In the genomic region with DNA sequence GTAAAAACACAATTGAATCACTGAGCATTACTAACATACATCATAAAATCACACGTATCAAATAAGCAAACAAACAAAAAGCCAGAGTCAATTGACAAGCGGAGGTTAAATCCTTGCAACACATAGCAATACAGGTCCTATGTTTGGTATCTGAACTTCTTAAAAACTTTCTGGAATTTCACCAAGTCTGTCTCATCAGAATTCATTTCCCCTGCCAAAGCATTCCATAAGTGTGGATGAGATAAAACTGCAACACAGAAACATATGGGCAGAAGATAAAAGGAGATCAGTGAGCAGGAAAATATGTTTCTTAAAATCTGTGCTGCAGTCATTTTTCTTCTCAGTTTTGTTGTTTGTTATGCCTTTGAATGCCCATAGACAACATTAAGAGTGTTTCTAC, we compare ENCODE assay signal across 26 cellular contexts.
DNase-seq lines count a peak whose midpoint lies in the region; ATAC-seq and TF ChIP-seq lines count a peak whose summit lies in the region.
"Had no signal": no experiment of that assay in that cellular context is flagged by ENCODE, and none has a peak within 500 bp of the region (broad histone marks: within the 10 kb centered on the region; RNA-seq: fewer than 3 reads in every experiment).

No MANE protein-coding gene starts in this region.

- no peak overlapping the region for H4K8ac ChIP-seq in IMR-90 (ENCODE audit: low read depth in 2 of 2, low read length in 2 of 2)

- CTCF ChIA-PET in IMR-90 (lab: Yijun Ruan, JAX): interaction anchor here (0.6 kb wide), 1 partner anchor 385 kb away, joined by 3 read pairs; no protein-coding TSS in a partner anchor

- ATAC-seq in IMR-90 (ENCODE audit: low read depth) (peak; percentile 65), GM18520 (IDR thresholded peaks at IDR 0.05; ENCODE audit: unreplicated experiment) (no peak)
- ATAC-seq: heart left ventricle; left lobe of liver; mucosa of descending colon; psoas muscle; stimulated activated effector memory CD8-positive, alpha-beta T cell treated with anti-CD3 and anti-CD28 coated beads, Interleukin-12 subunit alpha, Interleukin-12 subunit beta, amount 100 ng/mL, for 72 hours; WTC11 had no signal

- H3K79me1 ChIP-seq in IMR-90 (ENCODE audit: low read depth in 1 of 2, low read length in 2 of 2): no peaks in the 10 kb centered on the region

- H2BK120ac ChIP-seq in IMR-90 (ENCODE audit: low read depth, low read length): no peak overlapping the region

- no peak overlapping the region for H2AK9ac ChIP-seq in IMR-90 (replicated peaks; ENCODE audit: low read depth, low read length, poor library complexity)

- no peak overlapping the region for H3K18ac ChIP-seq in IMR-90 (ENCODE audit: low read depth, low read length)

- no peak overlapping the region for H2BK20ac ChIP-seq in IMR-90 (ENCODE audit: low read depth, low read length)

- TF ChIP-seq POLR2A in IMR-90 (IDR thresholded peaks at IDR 0.05; ENCODE audit: low read depth, low read length): no peak

- no peaks in the 10 kb centered on the region for H3K36me3 Mint-ChIP-seq in nephron (ENCODE audit: low read depth)
- H3K36me3 Mint-ChIP-seq: activated naive CD8-positive, alpha-beta T cell treated with anti-CD3 and anti-CD28 coated beads for 36 hours; CD4-positive, alpha-beta memory T cell; stimulated activated effector memory CD8-positive, alpha-beta T cell treated with anti-CD3 and anti-CD28 coated beads, Interleukin-12 subunit alpha, Interleukin-12 subunit beta, amount 100 ng/mL, for 72 hours; WTC11 had no signal

- no peaks in the 10 kb centered on the region for H4K20me1 ChIP-seq in IMR-90 (ENCODE audit: insufficient read depth, low read length)

- H2AFZ ChIP-seq in IMR-90 (replicated peaks; ENCODE audit: low read length, poor library complexity): no peak overlapping the region

- POLR2A ChIA-PET in IMR-90 (lab: Charles Lee; ENCODE audit: unreplicated experiment): no interaction called here

- H2AK5ac ChIP-seq in IMR-90 (ENCODE audit: low read depth, low read length): no peak overlapping the region

- H3K4me2 ChIP-seq in IMR-90 (ENCODE audit: low read depth, low read length): no peak overlapping the region

- WGBS in IMR-90 (ENCODE audit: extremely low coverage in 2 of 2, insufficient read length in 1 of 2), 2 experiments: no CpG with 5 or more reads among the region's 2 CpGs

- H3K9me3 ChIP-seq in IMR-90 (ENCODE audit: control insufficient read depth, insufficient read depth, low read length): no peaks in the 10 kb centered on the region
- H3K9me3 ChIP-seq: mucosa of descending colon, psoas muscle had no signal

- no peaks in the 10 kb centered on the region for H3K9me1 ChIP-seq in IMR-90 (ENCODE audit: insufficient read depth, low read length)

- H3K4me1 Mint-ChIP-seq in nephron: peaks cover 10% of the 10 kb centered on the region
- H3K4me1 Mint-ChIP-seq: activated naive CD8-positive, alpha-beta T cell treated with anti-CD3 and anti-CD28 coated beads for 36 hours; CD4-positive, alpha-beta memory T cell; stimulated activated effector memory CD8-positive, alpha-beta T cell treated with anti-CD3 and anti-CD28 coated beads, Interleukin-12 subunit alpha, Interleukin-12 subunit beta, amount 100 ng/mL, for 72 hours had no signal

- H3K27me3 ChIP-seq in IMR-90 (ENCODE audit: control insufficient read depth, insufficient read depth, low read length) (no peaks in the 10 kb centered on the region), brain microvascular endothelial cell (replicated peaks) (no peaks in the 10 kb centered on the region)
- H3K27me3 ChIP-seq: heart left ventricle had no signal

- H3K4me3 ChIP-seq in IMR-90 (ENCODE audit: insufficient read depth, low read depth, low read length): no peak overlapping the region
- no peak overlapping the region for H3K4me3 ChIP-seq in brain microvascular endothelial cell (ENCODE audit: low read depth, low read length)
- H3K4me3 ChIP-seq: coronary artery, heart left ventricle, mucosa of descending colon, psoas muscle, skin epidermis had no signal

- TF ChIP-seq CTCF in IMR-90 (conservative IDR thresholded peaks at IDR 0.05; ENCODE audit: low read depth, low read length): no peak
- TF ChIP-seq CTCF in brain microvascular endothelial cell (IDR thresholded peaks at IDR 0.05; ENCODE audit: low read depth, low read length, missing control alignments): no peak
- TF ChIP-seq CTCF in nephron (IDR thresholded peaks at IDR 0.05; ENCODE audit: unreplicated experiment in 3 of 3): no peak

- H3K27ac Mint-ChIP-seq in nephron: peak overlapping the region in 2 of 3 experiments; percentile 0 to 6
- H3K27ac Mint-ChIP-seq: activated naive CD8-positive, alpha-beta T cell treated with anti-CD3 and anti-CD28 coated beads for 36 hours; CD4-positive, alpha-beta memory T cell; stimulated activated effector memory CD8-positive, alpha-beta T cell treated with anti-CD3 and anti-CD28 coated beads, Interleukin-12 subunit alpha, Interleukin-12 subunit beta, amount 100 ng/mL, for 72 hours; WTC11 had no signal

- no peak overlapping the region for H2BK15ac ChIP-seq in IMR-90 (ENCODE audit: low read depth, low read length)

- H3K27me3 Mint-ChIP-seq in nephron (ENCODE audit: low read depth): no peaks in the 10 kb centered on the region
- H3K27me3 Mint-ChIP-seq: activated naive CD8-positive, alpha-beta T cell treated with anti-CD3 and anti-CD28 coated beads for 36 hours; CD4-positive, alpha-beta memory T cell had no signal

- no peak overlapping the region for H3K4me3 Mint-ChIP-seq in nephron
- H3K4me3 Mint-ChIP-seq: activated naive CD8-positive, alpha-beta T cell treated with anti-CD3 and anti-CD28 coated beads for 36 hours; CD4-positive, alpha-beta memory T cell; stimulated activated effector memory CD8-positive, alpha-beta T cell treated with anti-CD3 and anti-CD28 coated beads, Interleukin-12 subunit alpha, Interleukin-12 subunit beta, amount 100 ng/mL, for 72 hours; WTC11 had no signal

- DNase-seq in AG20443 (ENCODE audit: low spot score) (peak; percentile 7), IMR-90 (peak; percentile 56), brain microvascular endothelial cell (peak; percentile 20), DMS53 (lab: John Stamatoyannopoulos, UW) (no peak), NOMO-1 treated with dmso at 0.1 percent for 144 hours (lab: John Stamatoyannopoulos, UW; ENCODE audit: unreplicated experiment) (no peak), NCI-H2196 treated with DMSO at 0.1 percent for 48 hours (lab: John Stamatoyannopoulos, UW; ENCODE audit: unreplicated experiment) (no peak)
- DNase-seq: activated CD4-positive, alpha-beta T cell treated with anti-CD3 and anti-CD28 coated beads, Interleukin-2, amount 50 U/mL, for 4 hours; activated CD8-positive, alpha-beta memory T cell treated with anti-CD3 and anti-CD28 coated beads, Interleukin-2, amount 50 U/mL, for 4 hours; activated naive CD8-positive, alpha-beta T cell treated with anti-CD3 and anti-CD28 coated beads for 36 hours; CD4-positive, alpha-beta memory T cell; DMS79 treated with DMSO at 0.1 percent for 48 hours; heart left ventricle; mucosa of descending colon; NCI-H1417; NCI-H510A; psoas muscle; stimulated activated CD4-positive, alpha-beta T cell treated with anti-CD3 and anti-CD28 coated beads, Interleukin-1b, Interleukin-23, amount 100 ng/mL, for 48 hours; T1000 had no signal

- H2BK5ac ChIP-seq in IMR-90 (ENCODE audit: low read depth, low read length, poor library complexity, severe bottlenecking): no peak overlapping the region

- H3K9me3 Mint-ChIP-seq in nephron: peaks cover 6% of the 10 kb centered on the region

- dilution Hi-C loops in IMR-90 (cut with HindIII; ENCODE audit: low sequenced_read_pairs, unreplicated experiment): no loop called here

- intact Hi-C loops in IMR-90 (cut with micrococcal nuclease): no loop called here

- no peak overlapping the region for H3K56ac ChIP-seq in IMR-90 (ENCODE audit: extremely low read depth, insufficient read depth, low read length)

- no peak for TF ChIP-seq RAD21 in IMR-90 (IDR thresholded peaks at IDR 0.05; ENCODE audit: low read length)

- H3K9ac ChIP-seq in IMR-90 (ENCODE audit: low read depth, low read length): no peak overlapping the region

- no peak overlapping the region for H3K23ac ChIP-seq in IMR-90 (ENCODE audit: low read depth, low read length)

- no peak overlapping the region for H3K4ac ChIP-seq in IMR-90 (ENCODE audit: low read depth, low read length)

- H3K14ac ChIP-seq in IMR-90 (replicated peaks; ENCODE audit: low read depth, low read length): no peak overlapping the region

- no peaks in the 10 kb centered on the region for H3K36me3 ChIP-seq in IMR-90 (ENCODE audit: control insufficient read depth, insufficient read depth, low read length)
- H3K36me3 ChIP-seq in brain microvascular endothelial cell (replicated peaks): no peaks in the 10 kb centered on the region
- H3K36me3 ChIP-seq: heart left ventricle had no signal

- H3K27ac ChIP-seq in IMR-90 (ENCODE audit: insufficient read depth, low read length) (no peak overlapping the region), brain microvascular endothelial cell (no peak overlapping the region)
- H3K27ac ChIP-seq: coronary artery, heart left ventricle, psoas muscle, RWPE1, skin epidermis had no signal

- no TSS peak for BruUV-seq in IMR-90 (replicated peaks; lab: Mats Ljungman, UMichigan)

- no peak overlapping the region for H4K5ac ChIP-seq in IMR-90 (ENCODE audit: low read depth, low read length)

- in situ Hi-C loops in IMR-90 (cut with MboI; ENCODE audit: low sequenced_read_pairs) (no loop called here), brain microvascular endothelial cell (cut with HindIII; ENCODE audit: low pct_ligation_motif_present, low sequenced_read_pairs) (no loop called here)

- no peaks in the 10 kb centered on the region for H3K4me1 ChIP-seq in IMR-90 (ENCODE audit: control insufficient read depth, insufficient read depth, low read length)
- H3K4me1 ChIP-seq: psoas muscle had no signal

- H4K91ac ChIP-seq in IMR-90 (ENCODE audit: insufficient read depth, low read depth, low read length): no peak overlapping the region

TF ChIP-seq in IMR-90, 13 proteins besides CTCF, POLR2A, EP300 and RAD21:
- TF ChIP-seq CEBPB (IDR thresholded peaks at IDR 0.05; ENCODE audit: low read depth, low read length): no peak
- TF ChIP-seq RFX5 (IDR thresholded peaks at IDR 0.05; ENCODE audit: low read depth, low read length): no peak

Comparison
In these comparisons a context has a peak if more than half of its experiments do, and no peak if none do; other contexts are left out.
1. DNase-seq: peak in AG20443 (single experiment), IMR-90 (single experiment) and brain microvascular endothelial cell (single experiment); none in DMS53 (single experiment), NOMO-1 treated with dmso at 0.1 percent for 144 hours (single experiment) and NCI-H2196 treated with DMSO at 0.1 percent for 48 hours (single experiment).